Comparison of ENCODE assay signal across 23 cellular contexts in the genomic region with DNA sequence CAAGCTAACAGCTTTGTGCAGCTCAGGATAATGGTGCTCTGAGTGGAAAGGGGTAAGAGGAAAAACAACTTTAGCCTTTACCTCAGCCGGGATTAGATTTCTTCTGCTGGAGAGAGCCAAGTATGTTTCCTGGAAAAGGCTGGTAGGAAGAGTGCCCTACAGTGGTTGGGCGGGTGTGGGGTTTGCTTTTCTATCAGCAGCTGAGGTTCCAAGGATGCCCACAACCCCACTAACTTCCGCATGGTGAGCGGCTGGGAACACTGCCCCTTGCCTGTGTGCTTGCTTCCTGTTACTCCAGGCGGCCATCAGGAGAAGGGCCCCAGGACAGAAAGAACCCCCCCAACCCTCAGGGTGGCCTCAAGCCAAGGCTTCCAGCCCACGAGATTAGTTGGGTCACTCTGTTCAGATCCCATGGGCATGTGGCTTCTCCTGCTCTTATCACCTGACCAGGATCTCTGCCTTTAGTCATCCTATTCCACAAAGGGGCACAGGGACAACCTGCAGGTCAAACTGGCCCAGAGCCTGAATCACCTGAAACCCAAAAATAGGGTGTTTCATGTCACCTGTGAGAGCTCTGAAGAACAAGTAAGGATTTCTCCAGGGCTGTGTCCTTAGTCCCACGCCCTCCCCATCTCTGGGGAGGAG. TPM values are rescaled to one million over a fixed set of nuclear protein-coding genes. Genes with fewer than 3 reads are reported as not detected.
"Had no signal": no experiment of that assay in that cellular context is flagged by ENCODE, and none has a peak within 500 bp of the region (broad histone marks: within the 10 kb centered on the region; RNA-seq: fewer than 3 reads in every experiment).

No MANE protein-coding gene starts in this region.

- H3K27me3 Mint-ChIP-seq: memory B cell, naive B cell had no signal

- H3K27ac ChIP-seq: coronary artery, foreskin keratinocyte, lower lobe of right lung, pancreas, right lobe of liver, upper lobe of left lung, uterus had no signal

- H3K27me3 ChIP-seq: foreskin keratinocyte, pancreas, right lobe of liver, upper lobe of left lung, uterus had no signal

- H3K4me1 Mint-ChIP-seq: memory B cell had no signal

- H3K27ac Mint-ChIP-seq: endodermal cell, memory B cell, mesothelial cell of epicardium, naive B cell, nephron had no signal

- H3K4me3 Mint-ChIP-seq: endodermal cell, memory B cell, mesothelial cell of epicardium, naive B cell, nephron had no signal

- H3K36me3 ChIP-seq: uterus had no signal

- H3K9me3 Mint-ChIP-seq: endodermal cell, memory B cell, mesothelial cell of epicardium, naive B cell, nephron had no signal

- H3K9me3 ChIP-seq: lower lobe of right lung, pancreas, prostate gland, right lobe of liver, upper lobe of left lung, uterus had no signal

- DNase-seq: effector CD4-positive, alpha-beta T cell; endodermal cell; erythroblast; foreskin keratinocyte; head of caudate nucleus; hippocampal formation; lower lobe of right lung; naive B cell; occipital lobe; pancreas; retina; right lobe of liver; small intestine; stimulated activated CD4-positive, alpha-beta T cell treated with anti-CD3 and anti-CD28 coated beads, Interleukin-12 subunit alpha, Interleukin-12 subunit beta, amount 100 ng/mL, for 4 hours; stimulated activated naive CD4-positive, alpha-beta T cell; upper lobe of left lung; uterus had no signal

- H3K4me1 ChIP-seq: foreskin keratinocyte had no signal

- ATAC-seq: foreskin keratinocyte, left lobe of liver, lower lobe of right lung, pancreas, right lobe of liver had no signal

- H3K4me3 ChIP-seq: coronary artery, lower lobe of right lung, pancreas, prostate gland, right lobe of liver, upper lobe of left lung, uterus had no signal

RNA-seq across cellular contexts. Expression of gene RSPH9, which starts 32.2 kb away (rescaled TPM):
- total RNA-seq: left lobe of liver, right lobe of liver had no signal
